Comparison of ENCODE assay signal across 15 cellular contexts in the genomic region with DNA sequence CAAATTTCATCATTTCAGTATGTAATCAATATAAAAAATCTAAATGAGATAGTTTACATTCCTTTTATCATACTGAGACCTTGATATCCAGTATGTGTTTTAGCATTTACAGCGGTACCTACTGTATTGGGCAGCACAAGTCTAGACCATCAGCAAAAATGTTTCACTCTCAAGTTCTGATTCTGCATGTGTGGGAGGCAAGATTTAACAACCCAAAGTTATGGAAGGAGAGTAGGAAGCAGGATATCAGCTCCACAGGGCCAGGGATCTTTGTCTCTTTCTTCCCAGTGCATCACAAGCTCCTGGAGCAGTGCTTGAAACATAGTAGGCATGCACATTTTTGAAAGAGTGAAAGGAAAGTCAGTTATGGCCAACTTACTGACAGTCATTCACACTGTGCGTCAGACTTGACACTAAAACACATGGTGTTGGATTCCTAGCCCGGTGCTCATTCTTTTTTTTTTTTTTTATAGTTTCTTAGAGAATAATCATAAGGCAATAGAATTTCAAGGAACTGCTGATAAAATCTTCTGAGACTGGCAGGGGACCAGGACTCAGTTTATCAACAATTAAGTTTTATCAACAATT. TPM values are rescaled to one million over a fixed set of nuclear protein-coding genes. Genes with fewer than 3 reads are reported as not detected.
A peak's percentile ranks its signal among the peaks of the same experiment; 100 is the strongest.
DNase-seq lines count a peak whose midpoint lies in the region; ATAC-seq and TF ChIP-seq lines count a peak whose summit lies in the region.
"Had no signal": no experiment of that assay in that cellular context is flagged by ENCODE, and none has a peak within 500 bp of the region (broad histone marks: within the 10 kb centered on the region; RNA-seq: fewer than 3 reads in every experiment).

No MANE protein-coding gene starts in this region.

- ATAC-seq in central memory CD8-positive, alpha-beta T cell (replicated peaks; ENCODE audit: extremely low read depth, poor library complexity, severe bottlenecking), result no peak
- ATAC-seq in naive B cell (ENCODE audit: low read depth in 2 of 2) (no peak), omental fat pad (ENCODE audit: low FRiP score) (no peak), HG02610 (IDR thresholded peaks at IDR 0.05; ENCODE audit: unreplicated experiment) (no peak)
- ATAC-seq: naive thymus-derived CD8-positive, alpha-beta T cell had no signal

- CTCF ChIA-PET in activated CD4-positive, alpha-beta memory T cell treated with anti-CD3 and anti-CD28 coated beads for 36 hours (lab: Charles Lee), result interaction anchor here (0.7 to 3.7 kb wide), 8 partner anchors 21 to 146 kb away, joined by 3 to 11 read pairs (median 7); no protein-coding TSS in a partner anchor
- CTCF ChIA-PET in activated CD4-positive, alpha-beta memory T cell treated with anti-CD3 and anti-CD28 coated beads, Interleukin-2, amount 10 ng/mL, durations not matched to agents 7 days and 5 days (lab: Charles Lee), result interaction anchor here (0.7 to 2.0 kb wide), 7 partner anchors 53 to 147 kb away, joined by 3 to 11 read pairs (median 6); no protein-coding TSS in a partner anchor

- peaks cover 24% of the 10 kb centered on the region for H3K36me3 Mint-ChIP-seq in activated CD4-positive, alpha-beta memory T cell treated with anti-CD3 and anti-CD28 coated beads for 36 hours
- peaks cover 90% of the 10 kb centered on the region for H3K36me3 Mint-ChIP-seq in activated CD4-positive, alpha-beta memory T cell treated with anti-CD3 and anti-CD28 coated beads, Interleukin-2, amount 10 ng/mL, durations not matched to agents 7 days and 5 days (ENCODE audit: low read depth)
- H3K36me3 Mint-ChIP-seq in central memory CD8-positive, alpha-beta T cell (ENCODE audit: insufficient read depth), result peaks cover 45% of the 10 kb centered on the region
- H3K36me3 Mint-ChIP-seq in naive B cell, result peaks cover 28 to 30% of the 10 kb centered on the region in 2 donors

- no peak for DNase-seq in activated CD4-positive, alpha-beta memory T cell treated with anti-CD3 and anti-CD28 coated beads for 36 hours
- DNase-seq in activated CD4-positive, alpha-beta memory T cell treated with anti-CD3 and anti-CD28 coated beads, Interleukin-2, amount 10 ng/mL, durations not matched to agents 7 days and 5 days, result no peak
- no peak for DNase-seq in central memory CD8-positive, alpha-beta T cell (ENCODE audit: low spot score in 2 of 2)
- DNase-seq in naive B cell (no peak), epidermal melanocyte (ENCODE audit: insufficient read length, low spot score) (no peak), omental fat pad (ENCODE audit: low spot score) (no peak), MG63 (no peak)
- DNase-seq: activated CD8-positive, alpha-beta memory T cell treated with anti-CD3 and anti-CD28 coated beads, Interleukin-2, amount 50 U/mL, for 4 hours; GOT3; left ventricle myocardium superior; naive thymus-derived CD8-positive, alpha-beta T cell; NCI-H1048; retina had no signal

- no peaks in the 10 kb centered on the region for H3K27me3 ChIP-seq in MG63

- H3K36me3 ChIP-seq in MG63, result no peaks in the 10 kb centered on the region
- H3K36me3 ChIP-seq: thoracic aorta had no signal

- no peaks in the 10 kb centered on the region for H3K9me3 ChIP-seq in MG63
- H3K9me3 ChIP-seq: thoracic aorta had no signal

- no peak for TF ChIP-seq CTCF in omental fat pad (IDR thresholded peaks at IDR 0.05)

- no peaks in the 10 kb centered on the region for H3K27me3 Mint-ChIP-seq in activated CD4-positive, alpha-beta memory T cell treated with anti-CD3 and anti-CD28 coated beads for 36 hours
- no peaks in the 10 kb centered on the region for H3K27me3 Mint-ChIP-seq in activated CD4-positive, alpha-beta memory T cell treated with anti-CD3 and anti-CD28 coated beads, Interleukin-2, amount 10 ng/mL, durations not matched to agents 7 days and 5 days
- H3K27me3 Mint-ChIP-seq in central memory CD8-positive, alpha-beta T cell, result no peaks in the 10 kb centered on the region
- H3K27me3 Mint-ChIP-seq in naive B cell, result no peaks in the 10 kb centered on the region

- no peaks in the 10 kb centered on the region for H3K9me3 Mint-ChIP-seq in activated CD4-positive, alpha-beta memory T cell treated with anti-CD3 and anti-CD28 coated beads for 36 hours
- H3K9me3 Mint-ChIP-seq in activated CD4-positive, alpha-beta memory T cell treated with anti-CD3 and anti-CD28 coated beads, Interleukin-2, amount 10 ng/mL, durations not matched to agents 7 days and 5 days, result no peaks in the 10 kb centered on the region
- H3K9me3 Mint-ChIP-seq in central memory CD8-positive, alpha-beta T cell, result no peaks in the 10 kb centered on the region
- no peaks in the 10 kb centered on the region for H3K9me3 Mint-ChIP-seq in naive B cell
- H3K9me3 Mint-ChIP-seq: naive thymus-derived CD8-positive, alpha-beta T cell had no signal

- peaks cover 88% of the 10 kb centered on the region for H3K4me1 Mint-ChIP-seq in activated CD4-positive, alpha-beta memory T cell treated with anti-CD3 and anti-CD28 coated beads for 36 hours (ENCODE audit: low read depth)
- H3K4me1 Mint-ChIP-seq in activated CD4-positive, alpha-beta memory T cell treated with anti-CD3 and anti-CD28 coated beads, Interleukin-2, amount 10 ng/mL, durations not matched to agents 7 days and 5 days, result peaks cover 94% of the 10 kb centered on the region
- peaks cover 99% of the 10 kb centered on the region for H3K4me1 Mint-ChIP-seq in central memory CD8-positive, alpha-beta T cell
- H3K4me1 Mint-ChIP-seq in naive B cell, result peaks cover 93 to 98% (median 97%) of the 10 kb centered on the region in 3 donors

- H3K27ac Mint-ChIP-seq in activated CD4-positive, alpha-beta memory T cell treated with anti-CD3 and anti-CD28 coated beads for 36 hours, result peak overlapping the region; percentile 5
- no peak overlapping the region for H3K27ac Mint-ChIP-seq in activated CD4-positive, alpha-beta memory T cell treated with anti-CD3 and anti-CD28 coated beads, Interleukin-2, amount 10 ng/mL, durations not matched to agents 7 days and 5 days
- peak overlapping the region; percentile 56 for H3K27ac Mint-ChIP-seq in central memory CD8-positive, alpha-beta T cell (ENCODE audit: low read depth)
- peak overlapping the region in 4 of 6 donors; percentile 81 to 100 (median 89) for H3K27ac Mint-ChIP-seq in naive B cell

- H3K4me3 Mint-ChIP-seq in activated CD4-positive, alpha-beta memory T cell treated with anti-CD3 and anti-CD28 coated beads for 36 hours, result no peak overlapping the region
- no peak overlapping the region for H3K4me3 Mint-ChIP-seq in activated CD4-positive, alpha-beta memory T cell treated with anti-CD3 and anti-CD28 coated beads, Interleukin-2, amount 10 ng/mL, durations not matched to agents 7 days and 5 days
- H3K4me3 Mint-ChIP-seq in central memory CD8-positive, alpha-beta T cell, result no peak overlapping the region
- H3K4me3 Mint-ChIP-seq in naive B cell, result peak overlapping the region in 7 of 8 donors; percentile 30 to 91 (median 76)

- no peak overlapping the region for H3K4me3 ChIP-seq in MG63
- H3K4me3 ChIP-seq: thoracic aorta had no signal

- POLR2A ChIA-PET in activated CD4-positive, alpha-beta memory T cell treated with anti-CD3 and anti-CD28 coated beads for 36 hours (lab: Charles Lee), result interaction anchor here (0.7 to 1.9 kb wide), 5 partner anchors 20 to 146 kb away, joined by 3 to 14 read pairs (median 4); no protein-coding TSS in a partner anchor
- POLR2A ChIA-PET in activated CD4-positive, alpha-beta memory T cell treated with anti-CD3 and anti-CD28 coated beads, Interleukin-2, amount 10 ng/mL, durations not matched to agents 7 days and 5 days (lab: Charles Lee), result interaction anchor here (0.9 to 20.6 kb wide), 5 partner anchors 10 to 246 kb away, joined by 3 to 512 read pairs (median 7); no protein-coding TSS in a partner anchor

- intact Hi-C loops in activated CD4-positive, alpha-beta memory T cell treated with anti-CD3 and anti-CD28 coated beads for 36 hours (cut with micrococcal nuclease), result loop anchor here (1.0 to 2.0 kb wide), 2 partner anchors 49 to 243 kb away; no protein-coding TSS in a partner anchor

RNA-seq across cellular contexts. Expression of gene TENT5C, which starts 6.1 kb away (rescaled TPM):
- 10 to 100 TPM; 13.8 to 14.0 TPM for total RNA-seq in activated CD4-positive, alpha-beta memory T cell treated with anti-CD3 and anti-CD28 coated beads for 36 hours
- total RNA-seq in activated CD4-positive, alpha-beta memory T cell treated with anti-CD3 and anti-CD28 coated beads, Interleukin-2, amount 10 ng/mL, durations not matched to agents 7 days and 5 days, result 10 to 100 TPM; 64.5 to 66.1 TPM
- polyA plus RNA-seq in naive B cell (ENCODE audit: low read depth in 6 of 6), result 10 to 100 TPM; 55.9 to 92.4 (median 65.2) TPM
- total RNA-seq in omental fat pad, result 1 to 10 TPM; 3.8 to 7.6 (median 6.6) TPM
- total RNA-seq in MG63 (2014; rRNA removed; shearing (Covaris generic); ENCODE audit: low replicate concordance), result 6.2 and 6.4 TPM in 2 replicates

Comparison
In these comparisons a context has a peak if more than half of its experiments do, and no peak if none do; other contexts are left out.
1. H3K4me3 Mint-ChIP-seq: peak in naive B cell (7 of 8); none in activated CD4-positive, alpha-beta memory T cell treated with anti-CD3 and anti-CD28 coated beads for 36 hours (single experiment), activated CD4-positive, alpha-beta memory T cell treated with anti-CD3 and anti-CD28 coated beads, Interleukin-2, amount 10 ng/mL, durations not matched to agents 7 days and 5 days (single experiment) and central memory CD8-positive, alpha-beta T cell (single experiment).